1 cellular context compared by ENCODE assay signal in the genomic region with DNA sequence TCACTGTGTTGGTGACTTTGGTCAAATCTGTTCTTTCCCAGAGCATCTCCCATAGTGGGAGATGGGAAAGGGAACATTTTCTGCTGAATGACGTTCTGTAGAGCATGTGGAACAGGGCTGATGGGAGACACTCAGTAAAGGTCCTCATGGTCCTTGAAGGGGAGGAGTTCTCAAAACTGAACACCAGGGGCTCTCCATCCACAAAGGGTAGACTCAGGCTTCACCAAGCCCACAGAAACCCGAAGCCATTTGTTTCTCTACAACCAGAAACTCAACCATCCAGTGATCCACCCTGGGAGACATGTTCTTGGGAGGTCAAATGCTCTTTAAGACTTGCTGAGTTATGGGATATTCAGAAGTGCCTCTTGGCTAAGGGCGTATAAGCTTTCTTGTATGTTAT.
TF ChIP-seq lines count a peak whose summit lies in the region.

No MANE protein-coding gene starts in this region.

TF ChIP-seq in HCT116, 20 proteins besides CTCF, POLR2A, EP300 and RAD21:
- TF ChIP-seq CEBPB (IDR thresholded peaks at IDR 0.05; ENCODE audit: low read depth), result no peak
